ENCODE assay signal across 11 cellular contexts in the genomic region with DNA sequence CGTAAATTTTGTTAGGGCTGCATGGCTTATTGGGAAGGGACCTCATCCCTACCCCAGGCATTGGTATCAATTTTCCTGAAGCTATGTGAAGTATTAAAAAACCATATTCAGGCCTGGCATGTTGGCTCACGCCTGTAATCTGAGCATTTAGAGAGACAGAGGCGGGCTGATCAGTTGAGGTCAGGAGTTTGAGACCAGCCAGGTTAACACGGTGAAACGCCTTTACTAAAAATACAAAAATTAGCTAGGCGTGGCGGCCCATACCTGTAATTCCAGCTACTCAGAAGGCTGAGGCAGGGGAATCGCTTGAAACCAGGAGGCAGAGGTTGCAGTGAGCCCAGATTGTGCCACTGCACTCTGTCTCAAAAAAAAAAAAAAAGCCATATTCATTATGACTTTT. TPM values are rescaled to one million over a fixed set of nuclear protein-coding genes. Genes with fewer than 3 reads are reported as not detected.
A peak's percentile ranks its signal among the peaks of the same experiment; 100 is the strongest.
DNase-seq lines count a peak whose midpoint lies in the region; ATAC-seq, FAIRE-seq and TF ChIP-seq lines count a peak whose summit lies in the region.
"Had no signal": no experiment of that assay in that cellular context is flagged by ENCODE, and none has a peak within 500 bp of the region (broad histone marks: within the 10 kb centered on the region; RNA-seq: fewer than 3 reads in every experiment).

No MANE protein-coding gene starts in this region.

- H3K36me3 ChIP-seq in small intestine (ENCODE audit: control insufficient read depth in 2 of 2, insufficient read depth in 2 of 2, low read length in 2 of 2): no peaks in the 10 kb centered on the region

- no peaks in the 10 kb centered on the region for H3K27me3 ChIP-seq in small intestine (ENCODE audit: control insufficient read depth in 2 of 2, insufficient read depth in 2 of 2, low read length in 2 of 2)

- no peaks in the 10 kb centered on the region for H3K9me3 Mint-ChIP-seq in activated T-cell treated with anti-CD3 and anti-CD28 coated beads, Interleukin-2, amount 50 U/mL, for 72 hours
- H3K9me3 Mint-ChIP-seq in WTC11: no peaks in the 10 kb centered on the region
- no peaks in the 10 kb centered on the region for H3K9me3 Mint-ChIP-seq in stimulated activated memory B cell treated with anti-CD40 and anti-IgM and Interleukin-4, amounts not matched to agents 10 μg/mL and 1 μg/mL and 100 μg/mL, for 72 hours

- H3K27ac Mint-ChIP-seq in activated T-cell treated with anti-CD3 and anti-CD28 coated beads, Interleukin-2, amount 50 U/mL, for 72 hours: no peak overlapping the region
- H3K27ac Mint-ChIP-seq in WTC11: peak overlapping the region; percentile 23; the same call in 1 of the 2 replicates
- peak overlapping the region; percentile 78 for H3K27ac Mint-ChIP-seq in stimulated activated memory B cell treated with anti-CD40 and anti-IgM and Interleukin-4, amounts not matched to agents 10 μg/mL and 1 μg/mL and 100 μg/mL, for 72 hours

- H3K4me1 ChIP-seq in small intestine (ENCODE audit: control insufficient read depth in 2 of 2, insufficient read depth in 1 of 2, low read depth in 1 of 2, low read length in 1 of 2): peaks cover 4 to 15% of the 10 kb centered on the region in 2 donors

- no peak for TF ChIP-seq CTCF in WTC11 (IDR thresholded peaks at IDR 0.05)
- no peak for TF ChIP-seq CTCF in fibroblast of mammary gland (conservative IDR thresholded peaks at IDR 0.05; ENCODE audit: control insufficient read depth, insufficient read depth, low read depth, low read length)

- FAIRE-seq in small intestine (lab: Jason Lieb, UNC): no peak

- CTCF ChIA-PET in WTC11 (lab: Charles Lee): interaction anchor here (0.6 to 1.0 kb wide), 2 partner anchors 45 to 256 kb away, joined by 3 to 4 read pairs; no protein-coding TSS in a partner anchor

- H3K4me1 Mint-ChIP-seq in activated T-cell treated with anti-CD3 and anti-CD28 coated beads, Interleukin-2, amount 50 U/mL, for 72 hours (ENCODE audit: low read depth): peaks cover 82% of the 10 kb centered on the region
- peaks cover 55% of the 10 kb centered on the region for H3K4me1 Mint-ChIP-seq in WTC11
- peaks cover 63% of the 10 kb centered on the region for H3K4me1 Mint-ChIP-seq in stimulated activated memory B cell treated with anti-CD40 and anti-IgM and Interleukin-4, amounts not matched to agents 10 μg/mL and 1 μg/mL and 100 μg/mL, for 72 hours

- H3K4me3 ChIP-seq in fibroblast of mammary gland (ENCODE audit: control insufficient read depth, low read depth, low read length) (peak overlapping the region; percentile 66), small intestine (ENCODE audit: low read depth in 1 of 2, low read length in 2 of 2) (no peak overlapping the region)

- 68 to 83% (median 71%) methylated on average over 8 of the region's 8 CpGs for WGBS in small intestine, 3 donors

- POLR2A ChIA-PET in WTC11 (lab: Charles Lee): interaction anchor here (0.6 to 1.0 kb wide), 3 partner anchors 9 to 122 kb away, joined by 4 to 5 read pairs (median 4); a partner anchor contains a TSS

- H3K4me3 Mint-ChIP-seq in activated T-cell treated with anti-CD3 and anti-CD28 coated beads, Interleukin-2, amount 50 U/mL, for 72 hours: peak overlapping the region; percentile 77 to 85
- peak overlapping the region; percentile 75 for H3K4me3 Mint-ChIP-seq in WTC11
- H3K4me3 Mint-ChIP-seq in stimulated activated memory B cell treated with anti-CD40 and anti-IgM and Interleukin-4, amounts not matched to agents 10 μg/mL and 1 μg/mL and 100 μg/mL, for 72 hours: no peak overlapping the region

- H3K36me3 Mint-ChIP-seq in activated T-cell treated with anti-CD3 and anti-CD28 coated beads, Interleukin-2, amount 50 U/mL, for 72 hours (ENCODE audit: insufficient read depth in 2 of 2): peaks cover 0 to 2% of the 10 kb centered on the region in 2 donors
- H3K36me3 Mint-ChIP-seq in WTC11: no peaks in the 10 kb centered on the region
- H3K36me3 Mint-ChIP-seq in stimulated activated memory B cell treated with anti-CD40 and anti-IgM and Interleukin-4, amounts not matched to agents 10 μg/mL and 1 μg/mL and 100 μg/mL, for 72 hours: peaks cover 6% of the 10 kb centered on the region

- H3K27ac ChIP-seq in small intestine (ENCODE audit: low read depth in 1 of 2, low read length in 1 of 2): no peak overlapping the region

- DNase-seq in activated T-cell treated with anti-CD3 and anti-CD28 coated beads, Interleukin-2, amount 50 U/mL, for 72 hours: no peak
- DNase-seq in activated T-cell treated with anti-CD3 and anti-CD28 coated beads, Interleukin-2, amount 50 U/mL, for 1 hour: no peak
- DNase-seq in WTC11 (ENCODE audit: low spot score) (no peak), fibroblast of mammary gland (ENCODE audit: low read depth) (no peak), NCI-H510A treated with DMSO at 0.1 percent for 48 hours (lab: John Stamatoyannopoulos, UW) (no peak), small intestine (no peak), KG1 (lab: John Stamatoyannopoulos, UW) (no peak)
- DNase-seq: activated effector memory CD4-positive, alpha-beta T cell treated with anti-CD3 and anti-CD28 coated beads, Interleukin-2, amount 50 U/mL, for 16 hours; left ventricle myocardium superior; NCI-H226 had no signal

- no peak for ATAC-seq in activated T-cell treated with anti-CD3 and anti-CD28 coated beads, Interleukin-2, amount 50 U/mL, for 72 hours (replicated peaks in 1 of 2)
- no peak for ATAC-seq in WTC11
- no peak for ATAC-seq in stimulated activated memory B cell treated with anti-CD40 and anti-IgM and Interleukin-4, amounts not matched to agents 10 μg/mL and 1 μg/mL and 100 μg/mL, for 72 hours

- no peaks in the 10 kb centered on the region for H3K27me3 Mint-ChIP-seq in activated T-cell treated with anti-CD3 and anti-CD28 coated beads, Interleukin-2, amount 50 U/mL, for 72 hours (ENCODE audit: low read depth)
- no peaks in the 10 kb centered on the region for H3K27me3 Mint-ChIP-seq in WTC11 (ENCODE audit: low read depth)
- H3K27me3 Mint-ChIP-seq in stimulated activated memory B cell treated with anti-CD40 and anti-IgM and Interleukin-4, amounts not matched to agents 10 μg/mL and 1 μg/mL and 100 μg/mL, for 72 hours: no peaks in the 10 kb centered on the region

- no peaks in the 10 kb centered on the region for H3K9me3 ChIP-seq in small intestine (ENCODE audit: control insufficient read depth, low read depth)

TF ChIP-seq in WTC11, 78 proteins besides CTCF, POLR2A, EP300 and RAD21:
- TF ChIP-seq GRHL2 (CRISPR knock-in tag; IDR thresholded peaks at IDR 0.05; ENCODE audit: insufficient replicate concordance, severe bottlenecking) (no peak), NR2C2 (CRISPR knock-in tag; IDR thresholded peaks at IDR 0.05) (no peak), ETV6 (CRISPR knock-in tag; IDR thresholded peaks at IDR 0.05) (no peak), SMAD3 (CRISPR knock-in tag; IDR thresholded peaks at IDR 0.05; ENCODE audit: borderline replicate concordance) (no peak)
- TF ChIP-seq, protein P1, sequence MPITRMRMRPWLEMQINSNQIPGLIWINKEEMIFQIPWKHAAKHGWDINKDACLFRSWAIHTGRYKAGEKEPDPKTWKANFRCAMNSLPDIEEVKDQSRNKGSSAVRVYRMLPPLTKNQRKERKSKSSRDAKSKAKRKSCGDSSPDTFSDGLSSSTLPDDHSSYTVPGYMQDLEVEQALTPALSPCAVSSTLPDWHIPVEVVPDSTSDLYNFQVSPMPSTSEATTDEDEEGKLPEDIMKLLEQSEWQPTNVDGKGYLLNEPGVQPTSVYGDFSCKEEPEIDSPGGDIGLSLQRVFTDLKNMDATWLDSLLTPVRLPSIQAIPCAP (CRISPR knock-in tag; IDR thresholded peaks at IDR 0.05): no peak

RNA-seq across cellular contexts. Expression of a gene that starts 7.1 kb away (rescaled TPM):
- total RNA-seq in activated T-cell treated with anti-CD3 and anti-CD28 coated beads, Interleukin-2, amount 50 U/mL, for 72 hours: 10 to 100 TPM; 40.5 to 47.7 TPM
- total RNA-seq in WTC11 (2021): 54.5 to 67.3 TPM (median 62.0 TPM) in 3 replicates
- 10 to 100 TPM in 1 of 3 donors, 1 to 10 TPM in 2; 5.4 to 11.4 (median 9.8) TPM for polyA plus RNA-seq in small intestine

RNA-seq across cellular contexts. Expression of a gene that starts 25.4 kb away (rescaled TPM):
- 1 to 10 TPM; 7.0 to 7.8 TPM for total RNA-seq in activated T-cell treated with anti-CD3 and anti-CD28 coated beads, Interleukin-2, amount 50 U/mL, for 72 hours
- 23.4 to 28.3 TPM (median 27.3 TPM) in 3 replicates for total RNA-seq in WTC11 (2021)
- polyA plus RNA-seq in small intestine: 100 to 1,000 TPM in 2 of 3 donors, 10 to 100 TPM in 1; 38.0 to 155 (median 104) TPM
